ENCODE assay signal across 10 cellular contexts in the genomic region with DNA sequence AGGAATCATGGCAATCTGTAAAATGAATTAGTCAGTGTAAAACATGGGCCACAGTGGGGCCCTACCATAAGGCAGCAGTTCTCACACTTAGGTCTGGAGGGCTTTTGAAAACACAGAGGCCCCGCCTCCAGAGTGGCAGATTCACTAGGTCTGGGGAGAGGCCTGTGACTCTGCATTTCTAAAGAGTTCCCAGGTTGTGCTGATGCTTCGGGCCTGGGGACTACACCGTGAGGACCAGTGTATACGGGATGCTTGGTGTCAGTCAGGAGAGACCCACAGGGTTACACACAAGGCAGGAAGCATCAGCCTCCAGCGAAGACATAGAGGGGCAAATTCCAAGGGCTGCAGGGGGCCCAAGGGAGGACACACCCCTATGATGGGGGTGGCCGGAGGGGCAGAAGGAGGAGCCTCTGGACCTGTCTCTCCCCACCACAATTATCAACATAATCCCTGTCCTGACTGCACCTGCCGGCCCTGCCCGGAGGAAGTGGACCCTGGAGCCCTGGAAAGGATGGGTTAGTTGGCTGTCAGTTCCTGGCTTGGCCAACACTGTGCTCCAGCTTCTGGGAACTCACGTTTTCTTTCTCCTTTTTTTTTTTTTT. TPM values are rescaled to one million over a fixed set of nuclear protein-coding genes. Genes with fewer than 3 reads are reported as not detected.
A peak's percentile ranks its signal among the peaks of the same experiment; 100 is the strongest.
DNase-seq lines count a peak whose midpoint lies in the region; ATAC-seq, FAIRE-seq and TF ChIP-seq lines count a peak whose summit lies in the region.
"Had no signal": no experiment of that assay in that cellular context is flagged by ENCODE, and none has a peak within 500 bp of the region (broad histone marks: within the 10 kb centered on the region; RNA-seq: fewer than 3 reads in every experiment).

No MANE protein-coding gene starts in this region.

- in situ Hi-C loops in Caki2 (cut with HindIII; ENCODE audit: low pct_unique_long_range_greater_than_20kb, low sequenced_read_pairs), result no loop called here

- no peaks in the 10 kb centered on the region for H3K27me3 Mint-ChIP-seq in T-helper 1 cell treated with Interleukin-12 subunit alpha and Interleukin-12 subunit beta and Interleukin-4 antibody, amounts not matched to agents 30 μg/mL and 1 μg/mL, for 36 hours (ENCODE audit: low read depth)

- H3K9me3 ChIP-seq in A549, result no peaks in the 10 kb centered on the region
- no peaks in the 10 kb centered on the region for H3K9me3 ChIP-seq in hepatocyte (ENCODE audit: low read depth)
- H3K9me3 ChIP-seq: HAP-1 had no signal

- H3K4me3 ChIP-seq in A549 (no peak overlapping the region), hepatocyte (no peak overlapping the region)
- H3K4me3 ChIP-seq: HAP-1, smooth muscle cell had no signal

- no peak for TF ChIP-seq RAD21 in A549 (conservative IDR thresholded peaks at IDR 0.05 in 1 of 2, IDR thresholded peaks at IDR 0.05 in 1 of 2)

- H3K27ac ChIP-seq in A549 (peak overlapping the region; percentile 65 to 74), hepatocyte (peak overlapping the region; percentile 11)

- no peaks in the 10 kb centered on the region for H3K79me2 ChIP-seq in hepatocyte

- TF ChIP-seq EP300 in A549 (IDR thresholded peaks at IDR 0.05), result no peak

- H3K4me1 Mint-ChIP-seq in T-helper 1 cell treated with Interleukin-12 subunit alpha and Interleukin-12 subunit beta and Interleukin-4 antibody, amounts not matched to agents 30 μg/mL and 1 μg/mL, for 36 hours (ENCODE audit: low read depth), result peaks cover 58% of the 10 kb centered on the region

- WGBS in A549 (ENCODE audit: missing lambda C conversion rate), result 46% methylated on average over 8 of the region's 9 CpGs
- 71% methylated on average over 9 of the region's 9 CpGs for WGBS in hepatocyte (ENCODE audit: low lambda C conversion rate, missing lambda C conversion rate)

- peak overlapping the region; percentile 72 for H3K4me3 Mint-ChIP-seq in T-helper 1 cell treated with Interleukin-12 subunit alpha and Interleukin-12 subunit beta and Interleukin-4 antibody, amounts not matched to agents 30 μg/mL and 1 μg/mL, for 36 hours

- peaks cover 39% of the 10 kb centered on the region for H3K4me1 ChIP-seq in A549
- H3K4me1 ChIP-seq in hepatocyte (ENCODE audit: insufficient read depth), result peaks cover 9% of the 10 kb centered on the region

- DNase-seq in A549 (ENCODE audit: low read depth in 1 of 2, low spot score in 1 of 2), result peak in 1 of 2 experiments; percentile 43
- DNase-seq in Caki2 (ENCODE audit: low read depth), result peak; percentile 46
- DNase-seq in hepatocyte (ENCODE audit: low spot score), result no peak
- DNase-seq in SW 1271 (lab: John Stamatoyannopoulos, UW), result no peak
- DNase-seq in hypothalamus (lab: John Stamatoyannopoulos, UW), result no peak
- no peak for DNase-seq in GM19238 (ENCODE audit: insufficient read length, low spot score)

- H4K20me1 ChIP-seq in hepatocyte (ENCODE audit: insufficient read depth, poor library complexity, severe bottlenecking), result no peaks in the 10 kb centered on the region

- POLR2A ChIA-PET in A549 (lab: Yijun Ruan, JAX), result interaction anchor here (0.7 to 1.5 kb wide), 4 partner anchors 50 to 304 kb away, joined by 3 to 6 read pairs (median 6); no protein-coding TSS in a partner anchor

- no peak for TF ChIP-seq POLR2A in A549 (IDR thresholded peaks at IDR 0.05; ENCODE audit: low read length)

- ATAC-seq in A549, result peak; percentile 6 to 32; a peak in 4 of 6 replicates
- no peak for ATAC-seq in GM21825 (IDR thresholded peaks at IDR 0.05; ENCODE audit: unreplicated experiment)

- peak overlapping the region; percentile 9 for H3K4me2 ChIP-seq in A549
- H3K4me2 ChIP-seq in hepatocyte, result no peak overlapping the region
- H3K4me2 ChIP-seq: smooth muscle cell had no signal

- no peak for FAIRE-seq in A549 (lab: Jason Lieb, UNC)

- H3K36me3 Mint-ChIP-seq in T-helper 1 cell treated with Interleukin-12 subunit alpha and Interleukin-12 subunit beta and Interleukin-4 antibody, amounts not matched to agents 30 μg/mL and 1 μg/mL, for 36 hours (ENCODE audit: low read depth), result peaks cover 11% of the 10 kb centered on the region

- no peak overlapping the region for H2AFZ ChIP-seq in hepatocyte

- no peaks in the 10 kb centered on the region for H3K27me3 ChIP-seq in hepatocyte

- no peaks in the 10 kb centered on the region for H3K9me3 Mint-ChIP-seq in T-helper 1 cell treated with Interleukin-12 subunit alpha and Interleukin-12 subunit beta and Interleukin-4 antibody, amounts not matched to agents 30 μg/mL and 1 μg/mL, for 36 hours

- H3K36me3 ChIP-seq in hepatocyte (replicated peaks; ENCODE audit: insufficient read depth, low read depth), result no peaks in the 10 kb centered on the region
- H3K36me3 ChIP-seq: HAP-1 had no signal

- no peaks in the 10 kb centered on the region for H3K9me2 ChIP-seq in hepatocyte (replicated peaks; ENCODE audit: insufficient read depth)

- TF ChIP-seq CTCF in A549 (IDR thresholded peaks at IDR 0.05) (no peak), hepatocyte (IDR thresholded peaks at IDR 0.05; ENCODE audit: poor library complexity) (no peak)

- CTCF ChIA-PET in A549 (lab: Yijun Ruan, JAX), result interaction anchor here (0.8 to 16.7 kb wide), 30 partner anchors 7 to 286 kb away, joined by 3 to 449 read pairs (median 5); partner anchors contain the start of genes C6orf89 and PIM1

- H3K27ac Mint-ChIP-seq in T-helper 1 cell treated with Interleukin-12 subunit alpha and Interleukin-12 subunit beta and Interleukin-4 antibody, amounts not matched to agents 30 μg/mL and 1 μg/mL, for 36 hours, result peak overlapping the region; percentile 98

TF ChIP-seq in A549, 52 proteins besides CTCF, POLR2A, EP300 and RAD21:
- TF ChIP-seq MAZ (IDR thresholded peaks at IDR 0.05; ENCODE audit: borderline replicate concordance, low read depth, low read length), result no peak

RNA-seq across cellular contexts. Expression of gene FGD2, which starts 46.7 kb away (rescaled TPM):
- polyA plus RNA-seq in A549 (2011; rRNA removed) (not detected in 2 replicates), A549 (2017; fragmentation: RNase III; extraction: RNeasy Plus Mini Kit Qiagen cat#74134 plus additional on column Dnase treatment) (not detected in 3 replicates), hepatocyte (3.7 and 5.2 TPM in 2 replicates)
- polyA plus RNA-seq in A549 (2012; cell fraction: cytosol; rRNA removed), result not detected in 2 replicates
- polyA plus RNA-seq in A549 (2012; cell fraction: nucleus; rRNA removed), result 0.06 TPM in 1 of 2 replicates, not detected in the other
- not detected in 2 replicates for polyA minus RNA-seq in A549 (2011; rRNA and poly(A)+ RNA removed)
- total RNA-seq in Caki2 (2014; rRNA removed; shearing (Covaris generic); ENCODE audit: low replicate concordance), result not detected in 2 replicates
- total RNA-seq in hepatocyte, result 2.5 and 4.6 TPM in 2 replicates
- total RNA-seq: smooth muscle cell had no signal
- polyA plus RNA-seq: smooth muscle cell had no signal
